13 cellular contexts compared by ENCODE assay signal in the genomic region with DNA sequence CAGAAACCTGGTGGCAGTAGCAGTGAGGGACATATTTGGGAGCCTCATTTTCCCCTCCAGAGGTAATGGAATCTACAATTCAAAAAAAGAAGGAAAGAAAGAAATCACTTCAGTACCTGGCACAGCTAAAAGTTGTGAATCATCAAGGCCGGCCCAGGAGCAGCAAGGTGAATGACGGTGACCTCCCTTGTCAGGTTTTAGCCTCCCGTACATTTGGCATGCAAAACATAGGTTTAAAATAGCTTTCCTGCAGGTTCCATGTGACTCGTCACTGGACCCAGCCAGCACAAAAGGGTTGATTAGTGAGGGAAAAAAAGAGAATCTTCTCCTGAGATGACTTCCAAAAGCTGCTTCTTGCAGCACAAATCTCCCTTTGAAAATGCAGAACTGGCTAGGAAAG.
DNase-seq lines count a peak whose midpoint lies in the region; ATAC-seq and TF ChIP-seq lines count a peak whose summit lies in the region.
"Had no signal": no experiment of that assay in that cellular context is flagged by ENCODE, and none has a peak within 500 bp of the region (broad histone marks: within the 10 kb centered on the region; RNA-seq: fewer than 3 reads in every experiment).

No MANE protein-coding gene starts in this region.

- peak; percentile 51 for ATAC-seq in GM18505 (IDR thresholded peaks at IDR 0.05; ENCODE audit: unreplicated experiment)
- ATAC-seq in GM21367 (IDR thresholded peaks at IDR 0.05; ENCODE audit: unreplicated experiment): peak; percentile 63
- peak; percentile 72 for ATAC-seq in HG03045 (IDR thresholded peaks at IDR 0.05; ENCODE audit: unreplicated experiment)
- no peak for ATAC-seq in GM18861 (IDR thresholded peaks at IDR 0.05; ENCODE audit: unreplicated experiment)

- no peak for TF ChIP-seq POLR2A in GM18505 (IDR thresholded peaks at IDR 0.05; ENCODE audit: borderline replicate concordance, extremely low read depth, insufficient read depth, insufficient read length)

- DNase-seq in epithelial cell of esophagus (ENCODE audit: low read depth): peak; percentile 18
- DNase-seq in stimulated activated CD4-positive, alpha-beta T cell treated with anti-CD3 and anti-CD28 coated beads, Interleukin-15, amount 100 ng/mL, for 24 hours: no peak
- DNase-seq in HT-29 (ENCODE audit: low spot score): no peak
- no peak for DNase-seq in activated CD4-positive, alpha-beta T cell treated with anti-CD3 and anti-CD28 coated beads, Interleukin-2, amount 50 U/mL, for 1 hour
- DNase-seq: activated CD4-positive, alpha-beta T cell treated with anti-CD3 and anti-CD28 coated beads, Interleukin-2, amount 50 U/mL, for 4 hours; DMS153; NCI-H510A treated with DMSO at 0.1 percent for 48 hours; RPMI8226; uterus had no signal

- no peak overlapping the region for H3K4me3 ChIP-seq in epithelial cell of esophagus (ENCODE audit: low read length)
- H3K4me3 ChIP-seq: uterus had no signal

- no peak for TF ChIP-seq CTCF in epithelial cell of esophagus (IDR thresholded peaks at IDR 0.05; ENCODE audit: insufficient read depth, low read depth, low read length, missing control alignments)
